11 cellular contexts compared by ENCODE assay signal in the genomic region with DNA sequence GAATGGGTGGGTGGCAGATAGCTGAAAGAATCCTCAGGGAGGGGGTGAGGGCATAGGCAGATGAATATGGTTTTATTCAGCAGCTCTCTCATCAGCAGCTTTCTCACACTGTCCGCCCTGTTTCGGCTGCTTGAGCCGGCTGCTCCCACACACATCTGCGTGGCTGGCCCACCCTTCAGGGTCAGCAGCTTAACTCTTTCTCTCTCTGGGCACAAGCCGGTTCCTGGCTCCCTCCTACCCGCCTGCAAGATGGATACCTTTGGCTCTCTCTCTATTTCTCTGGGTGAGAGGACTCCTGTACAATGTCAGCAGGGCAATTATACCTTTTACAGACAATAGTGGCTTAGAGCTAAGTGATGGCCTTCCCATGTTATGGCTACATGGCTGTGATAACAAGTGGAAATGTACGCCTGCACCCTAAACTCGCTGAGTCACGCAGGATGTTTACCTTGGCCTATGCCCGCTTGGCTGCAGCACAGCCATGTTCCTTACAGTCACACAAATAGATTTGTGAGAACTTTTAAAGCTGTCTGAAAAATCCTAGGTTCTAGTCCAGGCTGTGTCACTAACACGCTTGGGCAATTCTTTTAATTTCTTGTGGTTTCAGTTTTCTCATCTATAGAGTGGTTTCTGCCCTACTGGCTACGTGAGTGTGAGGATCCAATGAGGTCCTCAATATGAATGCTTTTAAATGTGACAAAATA. TPM values are rescaled to one million over a fixed set of nuclear protein-coding genes. Genes with fewer than 3 reads are reported as not detected.
DNase-seq lines count a peak whose midpoint lies in the region; ATAC-seq and TF ChIP-seq lines count a peak whose summit lies in the region.
"Had no signal": no experiment of that assay in that cellular context is flagged by ENCODE, and none has a peak within 500 bp of the region (broad histone marks: within the 10 kb centered on the region; RNA-seq: fewer than 3 reads in every experiment).

No MANE protein-coding gene starts in this region.

- H3K23me2 ChIP-seq in H9 (ENCODE audit: insufficient read length, low read depth, low read length, poor library complexity, severe bottlenecking) = no peaks in the 10 kb centered on the region

- H3K27ac Mint-ChIP-seq in H9 = peak overlapping the region in 2 of 3 experiments; percentile 78 to 82; a peak in 2 of 7 replicates

- DNase-seq in H9 (no peak), RPMI7951 (ENCODE audit: low read depth) (peak; percentile 28), left kidney (ENCODE audit: low read depth, low spot score) (peak; percentile 12), Peyer's patch (no peak), UCSD-AML1 (lab: John Stamatoyannopoulos, UW; ENCODE audit: unreplicated experiment) (no peak), NCI-H1436 treated with DMSO at 0.1 percent for 48 hours (lab: John Stamatoyannopoulos, UW) (no peak), germinal center (ENCODE audit: low spot score) (no peak)
- DNase-seq: activated CD4-positive, alpha-beta T cell treated with anti-CD3 and anti-CD28 coated beads, Interleukin-2, amount 50 U/mL, for 1 hour; KG1 had no signal

- H3K27me3 ChIP-seq in H9 (ENCODE audit: insufficient read depth, low read length) = no peaks in the 10 kb centered on the region
- no peaks in the 10 kb centered on the region for H3K27me3 ChIP-seq in Peyer's patch
- H3K27me3 ChIP-seq: ascending aorta had no signal

- no peaks in the 10 kb centered on the region for H3K36me3 ChIP-seq in Peyer's patch
- H3K36me3 ChIP-seq: ascending aorta had no signal

- no peaks in the 10 kb centered on the region for H3K79me2 ChIP-seq in H9 (ENCODE audit: insufficient read depth, low read length)

- no peak overlapping the region for H2BK20ac ChIP-seq in H9 (ENCODE audit: low read depth, low read length, poor library complexity, severe bottlenecking)

- TF ChIP-seq CTCF in H9 (conservative IDR thresholded peaks at IDR 0.05) (no peak), Peyer's patch (IDR thresholded peaks at IDR 0.05) (no peak)

- no peak overlapping the region for H3K14ac ChIP-seq in H9 (ENCODE audit: insufficient read depth, low read length)

- H2BK120ac ChIP-seq in H9 (ENCODE audit: low read depth, low read length, poor library complexity, severe bottlenecking) = no peak overlapping the region

- H3K4me1 ChIP-seq in H9 (ENCODE audit: insufficient read depth, low read length) = no peaks in the 10 kb centered on the region
- H3K4me1 ChIP-seq in Peyer's patch = no peaks in the 10 kb centered on the region

- no peak overlapping the region for H2BK5ac ChIP-seq in H9 (ENCODE audit: insufficient read length, low read length)

- peak; percentile 77 for ATAC-seq in GM18520 (IDR thresholded peaks at IDR 0.05; ENCODE audit: unreplicated experiment)

- H3K9ac ChIP-seq in H9 (ENCODE audit: extremely low read depth, insufficient read length, low read length) = no peak overlapping the region

- H3T11ph ChIP-seq in H9 (ENCODE audit: low read length) = no peak overlapping the region

- H4K5ac ChIP-seq in H9 (ENCODE audit: insufficient read length, low read depth, low read length) = no peak overlapping the region

- WGBS in H9 (ENCODE audit: extremely low coverage, insufficient read length, low lambda C conversion rate) = no CpG with 5 or more reads among the region's 12 CpGs

- H3K4me2 ChIP-seq in H9 (ENCODE audit: insufficient read depth, insufficient read length, low read length) = no peak overlapping the region

- no peak overlapping the region for H3K56ac ChIP-seq in H9 (ENCODE audit: insufficient read length, low read depth, low read length)

- H3K18ac ChIP-seq in H9 (ENCODE audit: insufficient read length, low read depth, low read length) = no peak overlapping the region

- no peaks in the 10 kb centered on the region for H3K27me3 Mint-ChIP-seq in H9 (ENCODE audit: low read depth)

- H3K4me1 Mint-ChIP-seq in H9 = peaks cover 7% of the 10 kb centered on the region in 2 experiments

- no peak overlapping the region for H3K4ac ChIP-seq in H9 (ENCODE audit: low read depth, low read length)

- H2AFZ ChIP-seq in H9 (ENCODE audit: low read length) = no peak overlapping the region

- no peak overlapping the region for H3K4me3 Mint-ChIP-seq in H9

- H3K79me1 ChIP-seq in H9 (ENCODE audit: insufficient read depth, low read depth, low read length, poor library complexity, severe bottlenecking) = no peaks in the 10 kb centered on the region

- H3K9me3 Mint-ChIP-seq in H9 = no peaks in the 10 kb centered on the region

- no peak overlapping the region for H3K4me3 ChIP-seq in Peyer's patch
- H3K4me3 ChIP-seq: ascending aorta had no signal

- H2BK15ac ChIP-seq in H9 (ENCODE audit: low read depth, low read length) = no peak overlapping the region

- H2AK5ac ChIP-seq in H9 (ENCODE audit: insufficient read length, low read length) = no peak overlapping the region

- H2BK12ac ChIP-seq in H9 (ENCODE audit: insufficient read length, low read depth, low read length) = no peak overlapping the region

- H4K8ac ChIP-seq in H9 (replicated peaks; ENCODE audit: insufficient read length, low read depth, low read length) = no peak overlapping the region

- H3K9me3 ChIP-seq in H9 (ENCODE audit: control insufficient read depth, low read depth, low read length) (no peaks in the 10 kb centered on the region), Peyer's patch (no peaks in the 10 kb centered on the region)
- H3K9me3 ChIP-seq: ascending aorta had no signal

- H3K23ac ChIP-seq in H9 (ENCODE audit: insufficient read length, low read depth, low read length) = no peak overlapping the region

- no peaks in the 10 kb centered on the region for H3K36me3 Mint-ChIP-seq in H9 (ENCODE audit: insufficient read depth in 1 of 3, low read depth in 3 of 3)

- H4K20me1 ChIP-seq in H9 (ENCODE audit: control insufficient read depth, insufficient read depth, insufficient read length) = no peaks in the 10 kb centered on the region

- TF ChIP-seq POLR2A in Peyer's patch (IDR thresholded peaks at IDR 0.05) = no peak

- H3K27ac ChIP-seq in H9 (ENCODE audit: insufficient read length, low read depth, low read length) (no peak overlapping the region), Peyer's patch (no peak overlapping the region)

- no peak overlapping the region for H4K91ac ChIP-seq in H9 (ENCODE audit: insufficient read length, low read depth, low read length)

RNA-seq across cellular contexts. Expression of a gene that starts 4.1 kb away (rescaled TPM):
- not detected in 2 replicates for total RNA-seq in H9 (2021)
- total RNA-seq in RPMI7951 (2014; rRNA removed; shearing (Covaris generic)) = not detected in 2 replicates
- total RNA-seq in Peyer's patch = not detected
- total RNA-seq: ascending aorta had no signal

Comparison
In these comparisons a context has a peak if more than half of its experiments do, and no peak if none do; other contexts are left out.
1. DNase-seq: peak in RPMI7951 (single experiment) and left kidney (single experiment); none in H9 (single experiment), Peyer's patch (0 of 3), UCSD-AML1 (single experiment), NCI-H1436 treated with DMSO at 0.1 percent for 48 hours (single experiment) and germinal center (single experiment).